In the genomic region with DNA sequence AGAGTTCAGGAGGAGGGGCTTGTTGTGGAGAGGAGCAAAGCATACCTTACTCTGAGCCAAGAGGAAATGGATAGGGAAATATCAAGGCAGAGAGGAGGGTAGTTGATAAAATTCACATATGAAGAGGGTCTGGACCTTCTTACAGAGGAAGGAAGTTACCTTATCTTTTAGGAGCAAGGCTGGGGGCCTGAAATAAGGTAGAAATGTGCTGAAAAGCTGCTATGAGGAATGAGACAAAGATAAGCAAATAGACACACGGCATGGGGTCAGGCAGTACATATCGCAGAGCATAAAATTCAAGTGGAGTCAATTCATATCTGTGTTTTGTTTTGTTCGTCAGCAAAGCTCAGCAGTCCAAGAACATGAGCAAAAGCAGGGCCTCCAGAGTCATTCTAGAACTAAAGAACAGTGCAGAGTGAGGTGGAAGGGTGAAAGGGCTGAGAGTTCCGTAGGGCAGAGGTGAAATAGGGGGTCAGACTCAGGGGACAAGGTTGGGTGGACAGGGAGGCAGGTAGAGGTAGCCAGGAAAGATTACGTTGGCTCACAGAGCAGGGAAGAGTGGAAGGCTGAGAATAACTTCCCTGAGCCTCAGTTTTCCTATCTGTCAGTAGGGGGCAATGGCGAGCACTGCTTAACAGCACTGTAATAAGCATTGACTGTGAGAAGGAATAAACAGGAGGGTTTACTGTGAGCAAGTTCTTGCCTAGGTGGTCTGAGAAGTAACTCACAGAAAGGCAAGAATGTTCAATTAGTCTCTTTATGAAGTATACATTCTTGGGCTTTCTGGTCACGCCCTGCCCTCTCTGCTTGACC, we compare ENCODE assay signal across 8 cellular contexts. TPM values are rescaled to one million over a fixed set of nuclear protein-coding genes. Genes with fewer than 3 reads are reported as not detected.
DNase-seq lines count a peak whose midpoint lies in the region; ATAC-seq, FAIRE-seq and TF ChIP-seq lines count a peak whose summit lies in the region.

No MANE protein-coding gene starts in this region.

- CTCF ChIA-PET in endothelial cell of umbilical vein (lab: Charles Lee) = interaction anchor here (1.4 kb wide), 1 partner anchor 13 kb away, joined by 5 read pairs; no protein-coding TSS in a partner anchor

- POLR2A ChIA-PET in endothelial cell of umbilical vein (lab: Charles Lee) = no interaction called here

- H3K36me3 ChIP-seq in OCI-LY1 (ENCODE audit: insufficient read depth, low read length) (no peaks in the 10 kb centered on the region), endothelial cell of umbilical vein (ENCODE audit: control insufficient read depth in 2 of 2, extremely low read depth in 1 of 2, insufficient read depth in 2 of 2, low read length in 2 of 2) (no peaks in the 10 kb centered on the region)

- no peaks in the 10 kb centered on the region for H3K9me1 ChIP-seq in endothelial cell of umbilical vein (replicated peaks; ENCODE audit: control insufficient read depth, extremely low read depth, insufficient read depth, low read length)

- BruUV-seq in endothelial cell of umbilical vein (replicated peaks; lab: Mats Ljungman, UMichigan) = no TSS peak

- no peaks in the 10 kb centered on the region for H3F3A ChIP-seq in OCI-LY1 (ENCODE audit: insufficient read depth, low read length)

- no peak overlapping the region for H3K4me3 Mint-ChIP-seq in progenitor cell of endocrine pancreas (ENCODE audit: low read depth)

- peak; percentile 67 for TF ChIP-seq CTCF in OCI-LY1 (IDR thresholded peaks at IDR 0.05; ENCODE audit: low read length)
- TF ChIP-seq CTCF in endothelial cell of umbilical vein (IDR thresholded peaks at IDR 0.05; ENCODE audit: extremely low read depth in 1 of 2, insufficient read depth in 1 of 2, low read depth in 1 of 2, low read length in 2 of 2) = peak; percentile 31 to 57
- peak; percentile 55 for TF ChIP-seq CTCF in progenitor cell of endocrine pancreas (IDR thresholded peaks at IDR 0.05; ENCODE audit: unreplicated experiment)

- dilution Hi-C loops in endothelial cell of umbilical vein (cut with MboI; ENCODE audit: extremely low pct_ligation_motif_present, low sequenced_read_pairs) = no loop called here

- H3K4me1 Mint-ChIP-seq in progenitor cell of endocrine pancreas (ENCODE audit: low read depth) = peaks cover 3% of the 10 kb centered on the region

- H3K27me3 ChIP-seq in OCI-LY1 (ENCODE audit: insufficient read depth, low read length) (no peaks in the 10 kb centered on the region), endothelial cell of umbilical vein (ENCODE audit: control insufficient read depth in 2 of 2, insufficient read depth in 2 of 2, low read length in 2 of 2) (no peaks in the 10 kb centered on the region)

- H4K20me1 ChIP-seq in OCI-LY1 (ENCODE audit: insufficient read depth, low read length) (no peaks in the 10 kb centered on the region), endothelial cell of umbilical vein (replicated peaks; ENCODE audit: control insufficient read depth, extremely low read depth, insufficient read depth, low read length) (no peaks in the 10 kb centered on the region)

- H3K4me3 ChIP-seq in OCI-LY1 (ENCODE audit: low read depth, low read length, poor library complexity, severe bottlenecking) (no peak overlapping the region), endothelial cell of umbilical vein (replicated peaks in 1 of 3; ENCODE audit: insufficient read depth in 1 of 3, low read depth in 1 of 3, low read length in 3 of 3) (no peak overlapping the region)

- H3K9ac ChIP-seq in OCI-LY1 (ENCODE audit: low read length) = no peak overlapping the region
- no peak overlapping the region for H3K9ac ChIP-seq in endothelial cell of umbilical vein (replicated peaks; ENCODE audit: extremely low read depth, insufficient read depth, low read length)

- H3K9me3 ChIP-seq in OCI-LY1 (ENCODE audit: low read length) (no peaks in the 10 kb centered on the region), endothelial cell of umbilical vein (replicated peaks; ENCODE audit: control insufficient read depth, insufficient read depth, low read length) (no peaks in the 10 kb centered on the region)

- no peaks in the 10 kb centered on the region for H3K36me3 Mint-ChIP-seq in progenitor cell of endocrine pancreas (ENCODE audit: insufficient read depth)

- H2AFZ ChIP-seq in OCI-LY1 (ENCODE audit: low read length) = no peak overlapping the region
- H2AFZ ChIP-seq in endothelial cell of umbilical vein (ENCODE audit: low read depth, low read length) = no peak overlapping the region

- ATAC-seq in GM21723 (IDR thresholded peaks at IDR 0.05; ENCODE audit: unreplicated experiment) (peak; percentile 72), HG03039 (IDR thresholded peaks at IDR 0.05; ENCODE audit: unreplicated experiment) (no peak)

- intact Hi-C loops in endothelial cell of umbilical vein (cut with micrococcal nuclease) = no loop called here

- FAIRE-seq in endothelial cell of umbilical vein (lab: Jason Lieb, UNC) = no peak

- no peak overlapping the region for H3K27ac Mint-ChIP-seq in progenitor cell of endocrine pancreas

- no peak overlapping the region for H3K4me2 ChIP-seq in OCI-LY1 (ENCODE audit: low read length)
- H3K4me2 ChIP-seq in endothelial cell of umbilical vein (ENCODE audit: insufficient read depth, low read length) = no peak overlapping the region

- H3K4me1 ChIP-seq in OCI-LY1 (ENCODE audit: insufficient read depth, low read length, severe bottlenecking) (no peaks in the 10 kb centered on the region), endothelial cell of umbilical vein (ENCODE audit: control insufficient read depth, extremely low read depth, insufficient read depth, low read length) (no peaks in the 10 kb centered on the region)

- H3K27me3 Mint-ChIP-seq in progenitor cell of endocrine pancreas = no peaks in the 10 kb centered on the region

- H3K27ac ChIP-seq in OCI-LY1 (ENCODE audit: low read depth, low read length, poor library complexity, severe bottlenecking) (no peak overlapping the region), endothelial cell of umbilical vein (ENCODE audit: insufficient read depth, low read depth, low read length) (no peak overlapping the region)

- H3K9me3 Mint-ChIP-seq in progenitor cell of endocrine pancreas (ENCODE audit: low read depth) = peaks cover 6% of the 10 kb centered on the region

- DNase-seq in NOMO-1 treated with DMSO at 0.1 percent for 48 hours (lab: John Stamatoyannopoulos, UW; ENCODE audit: unreplicated experiment) (peak; percentile 65), NOMO-1 treated with dmso at 0.1 percent for 144 hours (lab: John Stamatoyannopoulos, UW; ENCODE audit: unreplicated experiment) (no peak), endothelial cell of umbilical vein (ENCODE audit: low read depth, low spot score) (peak; percentile 1), progenitor cell of endocrine pancreas (ENCODE audit: low spot score, unreplicated experiment) (no peak), NCI-H345 (lab: John Stamatoyannopoulos, UW) (no peak)

- TF ChIP-seq POLR2A in endothelial cell of umbilical vein (IDR thresholded peaks at IDR 0.05; ENCODE audit: low read depth, low read length) = no peak

- H3K79me2 ChIP-seq in OCI-LY1 (ENCODE audit: insufficient read depth, low read length) (no peaks in the 10 kb centered on the region), endothelial cell of umbilical vein (ENCODE audit: control insufficient read depth, insufficient read depth, low read length) (no peaks in the 10 kb centered on the region)

- no peaks in the 10 kb centered on the region for H3K9me2 ChIP-seq in OCI-LY1 (ENCODE audit: low read depth, low read length)

TF ChIP-seq in endothelial cell of umbilical vein, 7 proteins besides CTCF, POLR2A, EP300 and RAD21:
- TF ChIP-seq GATA2 (IDR thresholded peaks at IDR 0.05; ENCODE audit: insufficient read depth, insufficient read length, low read depth, low read length) (no peak), EZH2 (IDR thresholded peaks at IDR 0.05; ENCODE audit: borderline replicate concordance, low read depth, low read length, severe bottlenecking) (no peak), JUN (IDR thresholded peaks at IDR 0.05; ENCODE audit: borderline replicate concordance, insufficient read depth, insufficient read length, low read depth) (no peak), POLR2AphosphoS5 (IDR thresholded peaks at IDR 0.05; ENCODE audit: insufficient read depth, low read depth, low read length) (no peak), FOS (IDR thresholded peaks at IDR 0.05; ENCODE audit: borderline replicate concordance, insufficient read depth, low read length) (no peak), MYC (IDR thresholded peaks at IDR 0.05; ENCODE audit: low read depth, low read length) (no peak)
- TF ChIP-seq, protein P1, sequence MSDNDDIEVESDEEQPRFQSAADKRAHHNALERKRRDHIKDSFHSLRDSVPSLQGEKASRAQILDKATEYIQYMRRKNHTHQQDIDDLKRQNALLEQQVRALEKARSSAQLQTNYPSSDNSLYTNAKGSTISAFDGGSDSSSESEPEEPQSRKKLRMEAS (IDR thresholded peaks at IDR 0.05; ENCODE audit: insufficient read depth, insufficient read length) = no peak
TF ChIP-seq in endothelial cell of umbilical vein: peak in this region for 0.

RNA-seq across cellular contexts. Expression of gene VSIG4, which starts 9.2 kb away (rescaled TPM):
- total RNA-seq in endothelial cell of umbilical vein = not detected in 2 replicates
- polyA plus RNA-seq in endothelial cell of umbilical vein = not detected in 2 replicates
- polyA plus RNA-seq in endothelial cell of umbilical vein (2011; cell fraction: cytosol; rRNA removed) = not detected in 2 replicates
- not detected in 2 replicates for polyA plus RNA-seq in endothelial cell of umbilical vein (2011; cell fraction: nucleus; rRNA removed)
- not detected in 2 replicates for polyA plus RNA-seq in endothelial cell of umbilical vein (2012)
- not detected in 2 replicates for polyA minus RNA-seq in endothelial cell of umbilical vein
- not detected for polyA minus RNA-seq in endothelial cell of umbilical vein (2011; cell fraction: cytosol; rRNA and poly(A)+ RNA removed)
- polyA minus RNA-seq in endothelial cell of umbilical vein (2011; cell fraction: nucleus; rRNA and poly(A)+ RNA removed) = not detected in 2 replicates
- not detected in 2 replicates for total RNA-seq in progenitor cell of endocrine pancreas

Comparison
In these comparisons a context has a peak if more than half of its experiments do, and no peak if none do; other contexts are left out.
1. DNase-seq: peak in NOMO-1 treated with DMSO at 0.1 percent for 48 hours (single experiment) and endothelial cell of umbilical vein (single experiment); none in NOMO-1 treated with dmso at 0.1 percent for 144 hours (single experiment), progenitor cell of endocrine pancreas (single experiment) and NCI-H345 (single experiment).
2. Peak in every context shown above with its lines, with median percentiles within 50 percentile points of each other: CTCF ChIP-seq.